Comparison of ENCODE assay signal across 8 cellular contexts in genomic region chr14:102517412-102518062, GRCh38. TPM values are rescaled to one million over a fixed set of nuclear protein-coding genes. Genes with fewer than 3 reads are reported as not detected.
DNase-seq lines count a peak whose midpoint lies in the region; ATAC-seq and TF ChIP-seq lines count a peak whose summit lies in the region.

No MANE protein-coding gene starts in this region.

- H3K9me3 ChIP-seq in breast epithelium (no peaks in the 10 kb centered on the region), lower lobe of right lung (no peaks in the 10 kb centered on the region), upper lobe of right lung (no peaks in the 10 kb centered on the region)

- H3K4me3 ChIP-seq in breast epithelium (peak overlapping the region; percentile 54 to 94 (median 89)), lower lobe of right lung (peak overlapping the region; percentile 69), upper lobe of right lung (peak overlapping the region; percentile 64)

- no peaks in the 10 kb centered on the region for H3K36me3 ChIP-seq in breast epithelium
- H3K36me3 ChIP-seq in lower lobe of right lung, result no peaks in the 10 kb centered on the region
- H3K36me3 ChIP-seq in upper lobe of right lung, result no peaks in the 10 kb centered on the region

- TF ChIP-seq CTCF in C4-2B (conservative IDR thresholded peaks at IDR 0.05) (no peak), breast epithelium (IDR thresholded peaks at IDR 0.05) (no peak), lower lobe of right lung (IDR thresholded peaks at IDR 0.05) (no peak), upper lobe of right lung (IDR thresholded peaks at IDR 0.05) (no peak)

- intact Hi-C loops in breast epithelium (cut with DNase I; ENCODE audit: low total_unique reads), result loop anchor here (5.0 to 10.0 kb wide), 2 partner anchors 203 to 1085 kb away; partner anchors contain the start of gene ZNF839
- intact Hi-C loops in lower lobe of right lung (cut with DNase I), result loop anchor here (5.0 kb wide), 1 partner anchor 80 kb away; no protein-coding TSS in a partner anchor
- intact Hi-C loops in upper lobe of right lung (cut with DNase I), result loop anchor here (5.0 kb wide), 1 partner anchor 80 kb away; no protein-coding TSS in a partner anchor

- no peaks in the 10 kb centered on the region for H3K27me3 ChIP-seq in breast epithelium
- H3K27me3 ChIP-seq in lower lobe of right lung (ENCODE audit: low read depth), result no peaks in the 10 kb centered on the region
- no peaks in the 10 kb centered on the region for H3K27me3 ChIP-seq in upper lobe of right lung

- no peak for TF ChIP-seq POLR2A in breast epithelium (IDR thresholded peaks at IDR 0.05)

- DNase-seq in breast epithelium (ENCODE audit: low spot score in 2 of 2) (no peak), lower lobe of right lung (no peak), upper lobe of right lung (peak; percentile 71), hepatic stellate cell (ENCODE audit: low spot score) (no peak), hippocampal formation (lab: John Stamatoyannopoulos, UW) (no peak)
- DNase-seq in activated CD4-positive, alpha-beta T cell treated with anti-CD3 and anti-CD28 coated beads for 48 hours, result no peak

- ATAC-seq in HG03442 (IDR thresholded peaks at IDR 0.05; ENCODE audit: unreplicated experiment) (peak; percentile 16), lower lobe of right lung (peak; percentile 21 to 49), upper lobe of right lung (peak; percentile 36)

- no peaks in the 10 kb centered on the region for H3K4me1 ChIP-seq in breast epithelium
- peaks cover 6% of the 10 kb centered on the region for H3K4me1 ChIP-seq in lower lobe of right lung
- peaks cover 5% of the 10 kb centered on the region for H3K4me1 ChIP-seq in upper lobe of right lung

- H3K27ac ChIP-seq in C4-2B, result peak overlapping the region; percentile 47; the same call in 1 of the 2 replicates
- peak overlapping the region; percentile 80 to 82 for H3K27ac ChIP-seq in breast epithelium
- peak overlapping the region; percentile 73 for H3K27ac ChIP-seq in lower lobe of right lung
- peak overlapping the region; percentile 51 for H3K27ac ChIP-seq in upper lobe of right lung

RNA-seq across cellular contexts. Expression of gene ANKRD9, which starts 8.0 kb away (rescaled TPM):
- total RNA-seq in breast epithelium, result 10 to 100 TPM; 10.4 to 24.9 (median 22.8) TPM
- 19.5 TPM for total RNA-seq in lower lobe of right lung
- total RNA-seq in upper lobe of right lung, result 22.4 TPM
